Comparison of ENCODE assay signal across 8 cellular contexts in genomic region chr10:77801474-77802238, GRCh38.
DNase-seq lines count a peak whose midpoint lies in the region; ATAC-seq, FAIRE-seq and TF ChIP-seq lines count a peak whose summit lies in the region.

No MANE protein-coding gene starts in this region.

- TF ChIP-seq RAD21 in SK-N-SH (IDR thresholded peaks at IDR 0.05; ENCODE audit: low read length) = no peak

- ATAC-seq in activated CD4-positive, alpha-beta T cell treated with anti-CD3 and anti-CD28 coated beads for 36 hours = peak; percentile 96
- ATAC-seq in left cardiac atrium = no peak

- TF ChIP-seq POLR2A in NB4 (IDR thresholded peaks at IDR 0.05; ENCODE audit: extremely low read depth, insufficient read length) = no peak
- no peak for TF ChIP-seq POLR2A in vagina (IDR thresholded peaks at IDR 0.05)

- no peaks in the 10 kb centered on the region for H3K27me3 ChIP-seq in bronchial epithelial cell (ENCODE audit: control insufficient read depth, insufficient read depth, low read length)
- H3K27me3 ChIP-seq in vagina = no peaks in the 10 kb centered on the region
- H3K27me3 ChIP-seq in SK-N-SH (ENCODE audit: insufficient read depth) = no peaks in the 10 kb centered on the region

- no peaks in the 10 kb centered on the region for H3K79me2 ChIP-seq in SK-N-SH (ENCODE audit: insufficient read depth)

- no peaks in the 10 kb centered on the region for H4K20me1 ChIP-seq in SK-N-SH (ENCODE audit: insufficient read depth)

- H3K9me2 ChIP-seq in SK-N-SH = no peaks in the 10 kb centered on the region

- peaks cover 16% of the 10 kb centered on the region for H3K4me1 Mint-ChIP-seq in activated CD4-positive, alpha-beta T cell treated with anti-CD3 and anti-CD28 coated beads for 36 hours

- POLR2A ChIA-PET in activated CD4-positive, alpha-beta T cell treated with anti-CD3 and anti-CD28 coated beads for 36 hours (lab: Charles Lee) = no interaction called here
- POLR2A ChIA-PET in SK-N-SH (lab: Yijun Ruan, JAX) = no interaction called here

- H3K9me3 ChIP-seq in vagina = no peaks in the 10 kb centered on the region
- H3K9me3 ChIP-seq in SK-N-SH = no peaks in the 10 kb centered on the region

- intact Hi-C loops in activated CD4-positive, alpha-beta T cell treated with anti-CD3 and anti-CD28 coated beads for 36 hours (cut with DNase I, micrococcal nuclease) = loop anchor here (1.0 kb wide), 1 partner anchor 36 kb away; no protein-coding TSS in a partner anchor
- intact Hi-C loops in vagina (cut with DNase I) = no loop called here
- intact Hi-C loops in left cardiac atrium (cut with DNase I) = no loop called here

- no peaks in the 10 kb centered on the region for H3K9me3 Mint-ChIP-seq in activated CD4-positive, alpha-beta T cell treated with anti-CD3 and anti-CD28 coated beads for 36 hours (ENCODE audit: low read depth)

- H3K36me3 ChIP-seq in bronchial epithelial cell (ENCODE audit: control insufficient read depth, insufficient read depth, low read length) (peaks cover 33% of the 10 kb centered on the region), vagina (peaks cover 0 to 79% of the 10 kb centered on the region in 2 donors), SK-N-SH (replicated peaks in 1 of 2; ENCODE audit: control insufficient read depth in 1 of 2, insufficient read depth in 2 of 2, low read length in 1 of 2) (peaks cover 30 to 63% of the 10 kb centered on the region in 2 experiments)

- no peaks in the 10 kb centered on the region for H3K27me3 Mint-ChIP-seq in activated CD4-positive, alpha-beta T cell treated with anti-CD3 and anti-CD28 coated beads for 36 hours

- 85% methylated on average over 14 of the region's 14 CpGs for WGBS in SK-N-SH (ENCODE audit: low lambda C conversion rate)

- peak overlapping the region; percentile 7 for H3K27ac Mint-ChIP-seq in activated CD4-positive, alpha-beta T cell treated with anti-CD3 and anti-CD28 coated beads for 36 hours

- no peak for TF ChIP-seq CTCF in NB4 (IDR thresholded peaks at IDR 0.05; ENCODE audit: low read depth, low read length)
- TF ChIP-seq CTCF in bronchial epithelial cell (IDR thresholded peaks at IDR 0.05; ENCODE audit: insufficient read depth, low read length, severe bottlenecking) = no peak
- TF ChIP-seq CTCF in vagina (IDR thresholded peaks at IDR 0.05) = no peak
- no peak for TF ChIP-seq CTCF in SK-N-SH (IDR thresholded peaks at IDR 0.05)

- FAIRE-seq in bronchial epithelial cell (lab: Jason Lieb, UNC) = no peak

- H3K4me3 ChIP-seq in NB4 (ENCODE audit: low read depth, low read length) (no peak overlapping the region), bronchial epithelial cell (ENCODE audit: low read depth, low read length) (no peak overlapping the region), vagina (no peak overlapping the region), SK-N-SH (ENCODE audit: low read depth in 2 of 2, low read length in 1 of 2) (no peak overlapping the region)

- no peak overlapping the region for H3K4me3 Mint-ChIP-seq in activated CD4-positive, alpha-beta T cell treated with anti-CD3 and anti-CD28 coated beads for 36 hours

- peak; percentile 74 for DNase-seq in activated CD4-positive, alpha-beta T cell treated with anti-CD3 and anti-CD28 coated beads for 36 hours
- DNase-seq in activated CD4-positive, alpha-beta T cell treated with anti-CD3 and anti-CD28 coated beads for 1 hour = no peak
- DNase-seq in NB4 (ENCODE audit: low read depth) (peak; percentile 82), bronchial epithelial cell (ENCODE audit: low read depth) (peak; percentile 85), vagina (ENCODE audit: extremely low spot score in 2 of 2) (no peak), left cardiac atrium (no peak), SK-N-SH (no peak)
- peak; percentile 73 for DNase-seq in stimulated activated CD8-positive, alpha-beta memory T cell treated with anti-CD3 and anti-CD28 coated beads, Interleukin-4, amount 100 ng/mL, for 48 hours

- H3K4me1 ChIP-seq in vagina (no peaks in the 10 kb centered on the region), SK-N-SH (ENCODE audit: control insufficient read depth in 1 of 2, insufficient read depth in 2 of 2, low read depth in 1 of 2, low read length in 1 of 2) (peaks cover 0 to 4% of the 10 kb centered on the region in 2 experiments; a peak in 1 of 4 replicates)

- CTCF ChIA-PET in activated CD4-positive, alpha-beta T cell treated with anti-CD3 and anti-CD28 coated beads for 36 hours (lab: Charles Lee) = no interaction called here
- CTCF ChIA-PET in SK-N-SH (lab: Yijun Ruan, JAX) = no interaction called here

- peaks cover 13% of the 10 kb centered on the region for H3F3A ChIP-seq in SK-N-SH (replicated peaks; ENCODE audit: insufficient read depth)

- H3K4me2 ChIP-seq in SK-N-SH = no peak overlapping the region

- no peak overlapping the region for H2AFZ ChIP-seq in SK-N-SH (ENCODE audit: low read depth)

- H3K36me3 Mint-ChIP-seq in activated CD4-positive, alpha-beta T cell treated with anti-CD3 and anti-CD28 coated beads for 36 hours (ENCODE audit: low read depth) = no peaks in the 10 kb centered on the region

- no peak overlapping the region for H3K9ac ChIP-seq in SK-N-SH

- H3K27ac ChIP-seq in vagina (no peak overlapping the region), SK-N-SH (ENCODE audit: low read depth in 2 of 2, low read length in 1 of 2) (0 out of 4 replicates have a peak overlapping the region, but pooled peaks of 1 of the 2 experiments have one; percentile 7)

- no peak for TF ChIP-seq EP300 in SK-N-SH (IDR thresholded peaks at IDR 0.05; ENCODE audit: borderline replicate concordance in 1 of 2, low read depth in 1 of 2, low read length in 1 of 2)

TF ChIP-seq in SK-N-SH, 30 proteins besides CTCF, POLR2A, EP300 and RAD21:
- TF ChIP-seq JUND (IDR thresholded peaks at IDR 0.05) = no peak
- TF ChIP-seq RCOR1 (IDR thresholded peaks at IDR 0.05; ENCODE audit: low read length) = no peak
- no peak for TF ChIP-seq FOXM1 (IDR thresholded peaks at IDR 0.05; ENCODE audit: low read depth)
- no peak for TF ChIP-seq TAF1 (IDR thresholded peaks at IDR 0.05; ENCODE audit: borderline replicate concordance, low read depth, low read length)
- TF ChIP-seq GATA2 (CRISPR knock-in tag; IDR thresholded peaks at IDR 0.05) = no peak
- no peak for TF ChIP-seq MEF2A (IDR thresholded peaks at IDR 0.05; ENCODE audit: borderline replicate concordance, low read depth)
- no peak for TF ChIP-seq FOSL2 (IDR thresholded peaks at IDR 0.05; ENCODE audit: borderline replicate concordance, low read depth)
- no peak for TF ChIP-seq GABPA (IDR thresholded peaks at IDR 0.05; ENCODE audit: low read depth)
- no peak for TF ChIP-seq FOXJ3 (CRISPR knock-in tag; IDR thresholded peaks at IDR 0.05)
- no peak for TF ChIP-seq ELF1 (IDR thresholded peaks at IDR 0.05)
- no peak for TF ChIP-seq TEAD4 (IDR thresholded peaks at IDR 0.05; ENCODE audit: borderline replicate concordance, insufficient read depth)
- no peak for TF ChIP-seq TCF12 (IDR thresholded peaks at IDR 0.05)
- TF ChIP-seq NRF1 (IDR thresholded peaks at IDR 0.05; ENCODE audit: low read depth, low read length) = no peak
- no peak for TF ChIP-seq REST (IDR thresholded peaks at IDR 0.05; ENCODE audit: low read depth, low read length)
TF ChIP-seq in SK-N-SH: peak in this region for 0.

Comparison
In these comparisons a context has a peak if more than half of its experiments do, and no peak if none do; other contexts are left out.
1. DNase-seq: peak in activated CD4-positive, alpha-beta T cell treated with anti-CD3 and anti-CD28 coated beads for 36 hours (single experiment), NB4 (single experiment), bronchial epithelial cell (single experiment) and stimulated activated CD8-positive, alpha-beta memory T cell treated with anti-CD3 and anti-CD28 coated beads, Interleukin-4, amount 100 ng/mL, for 48 hours (single experiment); none in activated CD4-positive, alpha-beta T cell treated with anti-CD3 and anti-CD28 coated beads for 1 hour (single experiment), vagina (0 of 2), left cardiac atrium (single experiment) and SK-N-SH (single experiment).
2. intact Hi-C loops: an anchor here in activated CD4-positive, alpha-beta T cell treated with anti-CD3 and anti-CD28 coated beads for 36 hours (1.0 kb wide); none called in vagina and left cardiac atrium.